Comparison of ENCODE assay signal across 9 cellular contexts in genomic region chr1:11653101-11653601, GRCh38. TPM values are rescaled to one million over a fixed set of nuclear protein-coding genes. Genes with fewer than 3 reads are reported as not detected.
DNase-seq lines count a peak whose midpoint lies in the region; ATAC-seq and TF ChIP-seq lines count a peak whose summit lies in the region.
"Had no signal": no experiment of that assay in that cellular context is flagged by ENCODE, and none has a peak within 500 bp of the region (broad histone marks: within the 10 kb centered on the region; RNA-seq: fewer than 3 reads in every experiment).

No MANE protein-coding gene starts in this region.

- WGBS in stomach, 5 donors, result 41 to 75% (median 50%) methylated on average over 10 to 12 of the region's 12 CpGs

- peaks cover 23% of the 10 kb centered on the region for H3K36me3 Mint-ChIP-seq in effector memory CD8-positive, alpha-beta T cell (ENCODE audit: insufficient read depth)

- TF ChIP-seq EP300 in stomach (IDR thresholded peaks at IDR 0.05), result no peak

- no peaks in the 10 kb centered on the region for H3K27me3 Mint-ChIP-seq in effector memory CD8-positive, alpha-beta T cell

- H3K4me1 ChIP-seq in stomach, result peaks cover 48 to 60% (median 57%) of the 10 kb centered on the region in 4 donors

- H3K36me3 ChIP-seq in stomach, result peaks cover 0 to 9% (median 3%) of the 10 kb centered on the region in 4 donors

- H3K4me3 ChIP-seq in stomach, result peak overlapping the region in 1 of 4 donors; percentile 74

- peak overlapping the region; percentile 42 to 71 for H3K4me3 Mint-ChIP-seq in effector memory CD8-positive, alpha-beta T cell
- H3K4me3 Mint-ChIP-seq: T-helper 1 cell treated with Interleukin-12 subunit alpha and Interleukin-12 subunit beta and Interleukin-4 antibody, amounts not matched to agents 30 μg/mL and 1 μg/mL, for 36 hours had no signal

- ATAC-seq in effector memory CD8-positive, alpha-beta T cell (replicated peaks), result no peak
- no peak for ATAC-seq in GM19324 (IDR thresholded peaks at IDR 0.05; ENCODE audit: low FRiP score, unreplicated experiment)

- no peaks in the 10 kb centered on the region for H3K9me3 ChIP-seq in stomach

- DNase-seq in activated CD8-positive, alpha-beta memory T cell treated with anti-CD3 and anti-CD28 coated beads, Interleukin-2, amount 50 U/mL, for 48 hours, result peak; percentile 49
- DNase-seq in activated CD8-positive, alpha-beta memory T cell treated with anti-CD3 and anti-CD28 coated beads, Interleukin-2, amount 50 U/mL, for 4 hours, result no peak
- DNase-seq in effector memory CD8-positive, alpha-beta T cell, result no peak
- DNase-seq in stomach, result peak; percentile 63
- DNase-seq in CD1c-positive myeloid dendritic cell (ENCODE audit: extremely low spot score), result no peak
- DNase-seq: NCI-H1436 had no signal

- H3K27me3 ChIP-seq in stomach, result peaks cover 0 to 39% (median 20%) of the 10 kb centered on the region in 3 donors

- peak overlapping the region; percentile 8 to 88 (median 82) for H3K27ac ChIP-seq in stomach

- no peak overlapping the region for H3K27ac Mint-ChIP-seq in effector memory CD8-positive, alpha-beta T cell
- H3K27ac Mint-ChIP-seq: T-helper 1 cell treated with Interleukin-12 subunit alpha and Interleukin-12 subunit beta and Interleukin-4 antibody, amounts not matched to agents 30 μg/mL and 1 μg/mL, for 36 hours had no signal

- peaks cover 20 to 27% of the 10 kb centered on the region in 2 donors for H3K4me1 Mint-ChIP-seq in effector memory CD8-positive, alpha-beta T cell (ENCODE audit: low read depth in 2 of 2)

- no peak for TF ChIP-seq CTCF in stomach (IDR thresholded peaks at IDR 0.05)

- intact Hi-C loops in stomach (cut with DNase I; ENCODE audit: low total_unique reads), result no loop called here

- no peaks in the 10 kb centered on the region for H3K9me3 Mint-ChIP-seq in effector memory CD8-positive, alpha-beta T cell
- H3K9me3 Mint-ChIP-seq: T-helper 1 cell treated with Interleukin-12 subunit alpha and Interleukin-12 subunit beta and Interleukin-4 antibody, amounts not matched to agents 30 μg/mL and 1 μg/mL, for 36 hours had no signal

- TF ChIP-seq POLR2A in stomach (IDR thresholded peaks at IDR 0.05), result no peak

RNA-seq across cellular contexts. Expression of gene FBXO2, which starts 1.1 kb away (rescaled TPM):
- 10 to 100 TPM in 1 of 5 donors, 1 to 10 TPM in 2, not detected in 2; 2.5 to 12.5 (median 5.0) TPM for total RNA-seq in stomach
- polyA plus RNA-seq in stomach, result 10 to 100 TPM in 2 of 3 donors, 1 to 10 TPM in 1; 5.5 to 16.7 (median 15.4) TPM

RNA-seq across cellular contexts. Expression of gene FBXO44, which starts 1.5 kb away (rescaled TPM):
- total RNA-seq in stomach, result 10 to 100 TPM in 2 of 5 donors, 1 to 10 TPM in 3; 3.6 to 54.8 (median 9.0) TPM
- polyA plus RNA-seq in stomach, result 10 to 100 TPM in 2 of 3 donors, 1 to 10 TPM in 1; 7.6 to 22.7 (median 17.0) TPM

RNA-seq across cellular contexts. Expression of gene FBXO6, which starts 10.8 kb away (rescaled TPM):
- total RNA-seq in stomach, result 1 to 10 TPM in 4 of 5 donors, not detected in 1; 1.2 to 9.1 (median 7.1) TPM
- polyA plus RNA-seq in stomach, result 10 to 100 TPM; 14.1 to 15.7 (median 15.0) TPM

RNA-seq across cellular contexts. Expression of gene MAD2L2, which starts 27.8 kb away (rescaled TPM):
- 10 to 100 TPM in 3 of 5 donors, 1 to 10 TPM in 2; 7.2 to 23.9 (median 14.3) TPM for total RNA-seq in stomach
- polyA plus RNA-seq in stomach, result 10 to 100 TPM; 45.6 to 54.4 (median 47.3) TPM

RNA-seq across cellular contexts. Expression of gene DRAXIN, which starts 38.4 kb away (rescaled TPM):
- under 1 TPM in 1 of 5 donors, not detected in 4; 0.18 TPM for total RNA-seq in stomach
- under 1 TPM in 2 of 3 donors, not detected in 1; 0.03 to 0.06 TPM for polyA plus RNA-seq in stomach
- total RNA-seq: skeletal muscle tissue had no signal

Comparison
In these comparisons a context has a peak if more than half of its experiments do, and no peak if none do; other contexts are left out.
1. DNase-seq: peak in activated CD8-positive, alpha-beta memory T cell treated with anti-CD3 and anti-CD28 coated beads, Interleukin-2, amount 50 U/mL, for 48 hours (single experiment) and stomach (single experiment); none in activated CD8-positive, alpha-beta memory T cell treated with anti-CD3 and anti-CD28 coated beads, Interleukin-2, amount 50 U/mL, for 4 hours (single experiment), effector memory CD8-positive, alpha-beta T cell (0 of 3) and CD1c-positive myeloid dendritic cell (single experiment).